11 cellular contexts compared by ENCODE assay signal in genomic region chr19:1649706-1650626, GRCh38. TPM values are rescaled to one million over a fixed set of nuclear protein-coding genes. Genes with fewer than 3 reads are reported as not detected.
DNase-seq lines count a peak whose midpoint lies in the region; FAIRE-seq and TF ChIP-seq lines count a peak whose summit lies in the region.
"Had no signal": no experiment of that assay in that cellular context is flagged by ENCODE, and none has a peak within 500 bp of the region (broad histone marks: within the 10 kb centered on the region; RNA-seq: fewer than 3 reads in every experiment).

No MANE protein-coding gene starts in this region.

- H4K12ac ChIP-seq in trophoblast cell (ENCODE audit: low read depth, low read length): peak overlapping the region; percentile 20

- H2BK12ac ChIP-seq in H1 (ENCODE audit: low read depth, low read length): no peak overlapping the region
- H2BK12ac ChIP-seq in trophoblast cell (ENCODE audit: low read length): no peak overlapping the region

- H3K23me2 ChIP-seq in H1 (ENCODE audit: low read depth, low read length): peaks cover 6% of the 10 kb centered on the region; the same call in 1 of the 2 replicates

- H4K5ac ChIP-seq in H1 (ENCODE audit: insufficient read length, low read depth, low read length): no peak overlapping the region

- no peak overlapping the region for H2BK20ac ChIP-seq in H1 (ENCODE audit: low read length)

- peak overlapping the region; percentile 90 for H3K18ac ChIP-seq in H1 (ENCODE audit: extremely low read depth, low read length)
- H3K18ac ChIP-seq in trophoblast cell (ENCODE audit: low read length): no peak overlapping the region

- no peak overlapping the region for H2BK15ac ChIP-seq in H1 (ENCODE audit: low read length)

- TF ChIP-seq CTCF in GM12865 (IDR thresholded peaks at IDR 0.05; ENCODE audit: insufficient read depth, low read depth, low read length, missing control alignments) (no peak), OCI-LY3 (IDR thresholded peaks at IDR 0.05; ENCODE audit: low read depth, low read length) (no peak), H1 (IDR thresholded peaks at IDR 0.05; ENCODE audit: control extremely low read depth in 1 of 3, insufficient read depth in 1 of 3, low read depth in 1 of 3, low read length in 3 of 3) (no peak)

- H3K36me3 ChIP-seq in OCI-LY3 (replicated peaks; ENCODE audit: low read depth, low read length) (peaks cover 44% of the 10 kb centered on the region), H1 (ENCODE audit: control insufficient read depth in 2 of 4, insufficient read depth in 4 of 4, low read length in 3 of 4) (peaks cover 12 to 51% (median 37%) of the 10 kb centered on the region in 4 experiments), trophoblast cell (ENCODE audit: control insufficient read depth in 1 of 2, insufficient read depth in 2 of 2, low read length in 2 of 2) (peaks cover 51 to 54% of the 10 kb centered on the region in 2 experiments)
- H3K36me3 ChIP-seq: pancreas had no signal

- peaks cover 22% of the 10 kb centered on the region for H3K79me1 ChIP-seq in H1 (ENCODE audit: low read depth, low read length)
- H3K79me1 ChIP-seq in trophoblast cell (ENCODE audit: low read length): peaks cover 11% of the 10 kb centered on the region

- H3K4ac ChIP-seq in H1 (replicated peaks; ENCODE audit: insufficient read length, low read depth, low read length) (no peak overlapping the region), trophoblast cell (ENCODE audit: low read depth, low read length) (peak overlapping the region; percentile 72)

- no peaks in the 10 kb centered on the region for H3K27me3 ChIP-seq in OCI-LY3 (ENCODE audit: low read depth, low read length)
- no peaks in the 10 kb centered on the region for H3K27me3 ChIP-seq in H1 (replicated peaks in 1 of 4; ENCODE audit: control insufficient read depth in 3 of 4, extremely low read depth in 1 of 4, insufficient read depth in 3 of 4, low read length in 3 of 4)
- H3K27me3 ChIP-seq in trophoblast cell (ENCODE audit: insufficient read depth, low read length): no peaks in the 10 kb centered on the region
- H3K27me3 ChIP-seq: pancreas had no signal

- TF ChIP-seq RAD21 in H1 (IDR thresholded peaks at IDR 0.05 in 1 of 2, conservative IDR thresholded peaks at IDR 0.05 in 1 of 2; ENCODE audit: low read depth in 2 of 2, low read length in 2 of 2): no peak

- H3K9ac ChIP-seq in OCI-LY3 (ENCODE audit: low read length): peak overlapping the region; percentile 90
- H3K9ac ChIP-seq in H1 (replicated peaks in 1 of 4; ENCODE audit: extremely low read depth in 1 of 4, low read depth in 3 of 4, low read length in 3 of 4): no peak overlapping the region; a peak in 2 of 7 replicates
- peak overlapping the region; percentile 56 for H3K9ac ChIP-seq in trophoblast cell (ENCODE audit: low read length)

- no peak overlapping the region for H2AFZ ChIP-seq in OCI-LY3 (ENCODE audit: low read depth, low read length)
- H2AFZ ChIP-seq in H1 (ENCODE audit: low read length): no peak overlapping the region
- H2AFZ ChIP-seq in trophoblast cell (ENCODE audit: insufficient read depth, low read length, poor library complexity): no peak overlapping the region

- H4K91ac ChIP-seq in H1 (replicated peaks; ENCODE audit: insufficient read length, low read length) (peak overlapping the region; percentile 15), trophoblast cell (ENCODE audit: low read depth, low read length) (no peak overlapping the region)

- in situ Hi-C loops in G401 (cut with HindIII; ENCODE audit: low sequenced_read_pairs): no loop called here

- DNase-seq in GM12865 (ENCODE audit: low read depth) (no peak), H1 (ENCODE audit: low read depth in 1 of 2, low spot score in 2 of 2) (no peak), trophoblast cell (no peak), dedifferentiated amniotic fluid mesenchymal stem cell (ENCODE audit: extremely low spot score) (no peak), G401 (ENCODE audit: low spot score) (no peak), germinal center (ENCODE audit: low spot score) (no peak)
- DNase-seq in stimulated activated CD4-positive, alpha-beta T cell treated with anti-CD3 and anti-CD28 coated beads, Interleukin-4, amount 100 ng/mL, for 1 hour: no peak
- DNase-seq: effector CD4-positive, alpha-beta T cell; T1000 had no signal

- CTCF ChIA-PET in H1 (lab: Charles Lee; ENCODE audit: partially characterized antibody): interaction anchor here (0.6 to 1.5 kb wide), 8 partner anchors 9 to 188 kb away, joined by 3 to 4 read pairs (median 3); no protein-coding TSS in a partner anchor

- H3K23ac ChIP-seq in H1 (ENCODE audit: insufficient read length) (no peak overlapping the region), trophoblast cell (ENCODE audit: low read length) (no peak overlapping the region)

- H3K4me3 ChIP-seq in GM12865 (ENCODE audit: low read depth, low read length) (peak overlapping the region; percentile 72), OCI-LY3 (ENCODE audit: low read length) (peak overlapping the region; percentile 83), H1 (ENCODE audit: extremely low read depth in 1 of 4, insufficient read depth in 2 of 4, low read depth in 3 of 4, low read length in 4 of 4) (peak overlapping the region; percentile 69 to 84 (median 74); a peak in 7 of 8 replicates), trophoblast cell (ENCODE audit: low read depth, low read length) (peak overlapping the region; percentile 53)

- H2AK5ac ChIP-seq in H1 (ENCODE audit: low read depth, low read length) (0 out of 2 replicates have a peak overlapping the region, but pooled peaks have one; percentile 75), trophoblast cell (ENCODE audit: low read length) (no peak overlapping the region)

- 86% methylated on average over 17 of the region's 20 CpGs; no CpG with 5 or more reads in 1 of the 2 experiments for WGBS in H1 (ENCODE audit: extremely low coverage in 1 of 2, insufficient coverage in 1 of 2, insufficient read length in 1 of 2, insufficient replicate concordance in 2 of 2, low coverage in 1 of 2, low lambda C conversion rate in 2 of 2, missing lambda C conversion rate in 1 of 2), 2 experiments
- no CpG with 5 or more reads among the region's 20 CpGs for WGBS in trophoblast cell (ENCODE audit: extremely low coverage, insufficient coverage, insufficient read length)

- H3K56ac ChIP-seq in H1 (replicated peaks; ENCODE audit: insufficient read length, low read depth, low read length): no peak overlapping the region

- peak in 1 of 2 experiments; percentile 48; a peak in 1 of 3 replicates for TF ChIP-seq POLR2A in H1 (IDR thresholded peaks at IDR 0.05; ENCODE audit: control extremely low read depth in 1 of 2, low read depth in 2 of 2, low read length in 2 of 2)

- POLR2A ChIA-PET in H1 (lab: Charles Lee; ENCODE audit: partially characterized antibody): interaction anchor here (0.7 to 4.6 kb wide), 13 partner anchors 9 to 59 kb away, joined by 3 to 27 read pairs (median 5); partner anchors contain the start of gene MBD3

- peak overlapping the region; percentile 79 for H3K27ac ChIP-seq in OCI-LY3 (ENCODE audit: low read length)
- peak overlapping the region; percentile 25; the same call in 1 of the 2 replicates for H3K27ac ChIP-seq in H1 (ENCODE audit: low read depth, low read length)
- H3K27ac ChIP-seq in trophoblast cell (ENCODE audit: low read depth, low read length): no peak overlapping the region
- H3K27ac ChIP-seq: pancreas had no signal

- H4K20me1 ChIP-seq in OCI-LY3 (ENCODE audit: insufficient read depth, low read length) (peaks cover 58% of the 10 kb centered on the region), H1 (replicated peaks in 1 of 2; ENCODE audit: control insufficient read depth in 1 of 2, insufficient read depth in 2 of 2, low read length in 2 of 2) (peaks cover 19 to 22% of the 10 kb centered on the region in 2 experiments)

- H3K4me2 ChIP-seq in OCI-LY3 (ENCODE audit: low read length): peak overlapping the region; percentile 82
- peak overlapping the region; percentile 70 to 72 for H3K4me2 ChIP-seq in H1 (ENCODE audit: insufficient read depth in 1 of 2, low read depth in 2 of 2, low read length in 2 of 2)
- H3K4me2 ChIP-seq in trophoblast cell (ENCODE audit: low read length): peak overlapping the region; percentile 94

- H4K8ac ChIP-seq in H1 (ENCODE audit: extremely low read depth, insufficient read depth, low read length) (no peak overlapping the region), trophoblast cell (ENCODE audit: low read depth, low read length) (no peak overlapping the region)

- no peak for FAIRE-seq in H1 (lab: Jason Lieb, UNC)
- FAIRE-seq: pancreas had no signal

- H3K14ac ChIP-seq in H1 (ENCODE audit: insufficient read length) (no peak overlapping the region), trophoblast cell (ENCODE audit: low read length) (no peak overlapping the region)

- no peaks in the 10 kb centered on the region for H3K9me3 ChIP-seq in OCI-LY3 (ENCODE audit: insufficient read depth, low read length)
- no peaks in the 10 kb centered on the region for H3K9me3 ChIP-seq in H1 (ENCODE audit: insufficient read depth in 2 of 2, low read depth in 1 of 2, low read length in 1 of 2)
- peaks cover 4% of the 10 kb centered on the region for H3K9me3 ChIP-seq in trophoblast cell (ENCODE audit: insufficient read depth, low read depth, low read length)
- H3K9me3 ChIP-seq: pancreas had no signal

- H2BK120ac ChIP-seq in H1 (replicated peaks; ENCODE audit: low read depth, low read length) (no peak overlapping the region), trophoblast cell (ENCODE audit: insufficient read depth, low read length, poor library complexity) (no peak overlapping the region)

- peaks cover 73% of the 10 kb centered on the region for H3K79me2 ChIP-seq in OCI-LY3 (ENCODE audit: low read length)
- peaks cover 0 to 54% of the 10 kb centered on the region in 2 experiments; a peak in 3 of 4 replicates for H3K79me2 ChIP-seq in H1 (ENCODE audit: control insufficient read depth in 1 of 2, insufficient read depth in 2 of 2, low read length in 2 of 2)
- peaks cover 17% of the 10 kb centered on the region for H3K79me2 ChIP-seq in trophoblast cell (ENCODE audit: control insufficient read depth, insufficient read depth, low read length, poor library complexity)

- H3K4me1 ChIP-seq in OCI-LY3 (ENCODE audit: low read length): peaks cover 30% of the 10 kb centered on the region
- peaks cover 0 to 22% (median 4%) of the 10 kb centered on the region in 4 experiments; a peak in 5 of 7 replicates for H3K4me1 ChIP-seq in H1 (replicated peaks in 1 of 4; ENCODE audit: control insufficient read depth in 3 of 4, insufficient read depth in 4 of 4, low read length in 3 of 4)
- H3K4me1 ChIP-seq in trophoblast cell (ENCODE audit: control insufficient read depth in 1 of 2, insufficient read depth in 2 of 2, low read length in 2 of 2): peaks cover 8 to 11% of the 10 kb centered on the region in 2 experiments

- H2BK5ac ChIP-seq in H1 (ENCODE audit: low read depth, low read length) (0 out of 2 replicates have a peak overlapping the region, but pooled peaks have one; percentile 60), trophoblast cell (ENCODE audit: low read depth, low read length, poor library complexity) (no peak overlapping the region)

- no peak for TF ChIP-seq EP300 in H1 (IDR thresholded peaks at IDR 0.05; ENCODE audit: borderline replicate concordance in 1 of 2, low read depth in 2 of 2, low read length in 2 of 2)

RNA-seq across cellular contexts. Expression of gene TCF3, which starts 2.4 kb away (rescaled TPM):
- 340 and 348 TPM in 2 replicates for total RNA-seq in H1 (2021; fragmentation: NEBNext Ultra II Directional; extraction: Animal tissue kit (Norgen Biotek cat#: 25700))
- 241 and 471 TPM in 2 replicates for polyA plus RNA-seq in H1 (2011; rRNA removed)
- 271 TPM for polyA plus RNA-seq in H1 (2011; cell fraction: cytosol; rRNA removed)
- 468 TPM for polyA plus RNA-seq in H1 (2011; cell fraction: nucleus; rRNA removed)
- polyA plus RNA-seq in H1 (2012, experiment 1 of 2): 258 to 276 TPM (median 262 TPM) in 4 replicates
- 216 TPM for polyA plus RNA-seq in H1 (2012, experiment 2 of 2)
- 188 TPM for polyA plus RNA-seq in H1 (2013, experiment 1 of 2)
- 190 TPM for polyA plus RNA-seq in H1 (2013, experiment 2 of 2)
- polyA minus RNA-seq in H1 (2011; rRNA and poly(A)+ RNA removed): 47.7 and 78.0 TPM in 2 replicates
- 232 TPM for polyA minus RNA-seq in H1 (2011; cell fraction: cytosol; rRNA and poly(A)+ RNA removed)
- 124 TPM for polyA minus RNA-seq in H1 (2011; cell fraction: nucleus; rRNA and poly(A)+ RNA removed)
- polyA plus RNA-seq in trophoblast cell (2013): 148 and 149 TPM in 2 replicates
- 171 and 220 TPM in 2 replicates for total RNA-seq in G401 (2014; rRNA removed; shearing (Covaris generic))

RNA-seq across cellular contexts. Expression of gene UQCR11, which starts 44.7 kb away (rescaled TPM):
- 162 and 179 TPM in 2 replicates for total RNA-seq in H1 (2021; fragmentation: NEBNext Ultra II Directional; extraction: Animal tissue kit (Norgen Biotek cat#: 25700))
- 171 and 209 TPM in 2 replicates for polyA plus RNA-seq in H1 (2011; rRNA removed)
- 116 TPM for polyA plus RNA-seq in H1 (2011; cell fraction: cytosol; rRNA removed)
- 97.6 TPM for polyA plus RNA-seq in H1 (2011; cell fraction: nucleus; rRNA removed)
- 113 to 194 TPM (median 144 TPM) in 4 replicates for polyA plus RNA-seq in H1 (2012, experiment 1 of 2)
- polyA plus RNA-seq in H1 (2012, experiment 2 of 2): 120 TPM
- 158 TPM for polyA plus RNA-seq in H1 (2013, experiment 1 of 2)
- polyA plus RNA-seq in H1 (2013, experiment 2 of 2): 164 TPM
- 30.3 and 34.7 TPM in 2 replicates for polyA minus RNA-seq in H1 (2011; rRNA and poly(A)+ RNA removed)
- 19.2 TPM for polyA minus RNA-seq in H1 (2011; cell fraction: cytosol; rRNA and poly(A)+ RNA removed)
- 33.2 TPM for polyA minus RNA-seq in H1 (2011; cell fraction: nucleus; rRNA and poly(A)+ RNA removed)
- polyA plus RNA-seq in trophoblast cell (2013): 125 and 128 TPM in 2 replicates
- total RNA-seq in G401 (2014; rRNA removed; shearing (Covaris generic)): 141 and 200 TPM in 2 replicates

RNA-seq across cellular contexts. Expression of gene MBD3, which starts 57.3 kb away (rescaled TPM):
- 110 and 115 TPM in 2 replicates for total RNA-seq in H1 (2021; fragmentation: NEBNext Ultra II Directional; extraction: Animal tissue kit (Norgen Biotek cat#: 25700))
- 88.2 and 113 TPM in 2 replicates for polyA plus RNA-seq in H1 (2011; rRNA removed)
- polyA plus RNA-seq in H1 (2011; cell fraction: cytosol; rRNA removed): 88.4 TPM
- 124 TPM for polyA plus RNA-seq in H1 (2011; cell fraction: nucleus; rRNA removed)
- polyA plus RNA-seq in H1 (2012, experiment 1 of 2): 35.0 to 76.4 TPM (median 70.7 TPM) in 4 replicates
- 53.8 TPM for polyA plus RNA-seq in H1 (2012, experiment 2 of 2)
- 51.4 TPM for polyA plus RNA-seq in H1 (2013, experiment 1 of 2)
- polyA plus RNA-seq in H1 (2013, experiment 2 of 2): 49.4 TPM
- 30.3 and 32.3 TPM in 2 replicates for polyA minus RNA-seq in H1 (2011; rRNA and poly(A)+ RNA removed)
- polyA minus RNA-seq in H1 (2011; cell fraction: cytosol; rRNA and poly(A)+ RNA removed): 61.4 TPM
- polyA minus RNA-seq in H1 (2011; cell fraction: nucleus; rRNA and poly(A)+ RNA removed): 52.8 TPM
- 98.4 and 103 TPM in 2 replicates for polyA plus RNA-seq in trophoblast cell (2013)
- 164 and 166 TPM in 2 replicates for total RNA-seq in G401 (2014; rRNA removed; shearing (Covaris generic))

Comparison
In these comparisons a context has a peak if more than half of its experiments do, and no peak if none do; other contexts are left out.
1. H3K9ac ChIP-seq: peak in OCI-LY3 (single experiment) and trophoblast cell (single experiment); none in H1 (0 of 4).
2. Peak in every context shown above with its lines, with median percentiles within 50 percentile points of each other: H3K4me3 ChIP-seq and H3K4me2 ChIP-seq.